ENCODE assay signal across 9 cellular contexts in the genomic region with DNA sequence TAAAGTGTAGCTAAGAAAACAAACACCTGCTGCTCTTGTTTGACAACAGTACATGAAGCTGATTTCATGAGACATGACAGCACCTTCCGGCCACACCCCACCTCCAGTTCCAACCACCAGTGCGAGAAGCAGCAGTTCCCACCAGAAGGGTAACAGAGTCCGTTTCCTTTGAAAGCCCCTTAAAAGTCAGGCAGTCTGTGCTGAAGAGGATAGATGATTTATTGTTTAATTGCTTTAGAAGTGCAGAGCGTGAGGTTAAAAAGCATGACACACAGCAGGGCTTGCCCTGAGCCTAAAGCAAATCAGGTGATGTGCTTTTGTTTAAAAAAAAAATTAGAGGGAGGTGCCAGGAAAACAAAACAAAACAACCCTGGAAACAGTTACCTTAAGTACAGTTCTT.
A peak's percentile ranks its signal among the peaks of the same experiment; 100 is the strongest.
DNase-seq lines count a peak whose midpoint lies in the region; ATAC-seq, FAIRE-seq and TF ChIP-seq lines count a peak whose summit lies in the region.
"Had no signal": no experiment of that assay in that cellular context is flagged by ENCODE, and none has a peak within 500 bp of the region (broad histone marks: within the 10 kb centered on the region; RNA-seq: fewer than 3 reads in every experiment).

No MANE protein-coding gene starts in this region.

- peak overlapping the region; percentile 76 for H3K27ac Mint-ChIP-seq in activated CD4-positive, alpha-beta memory T cell treated with anti-CD3 and anti-CD28 coated beads, Interleukin-2, amount 10 ng/mL, durations not matched to agents 7 days and 5 days
- peak overlapping the region; percentile 87 to 99 (median 97) for H3K27ac Mint-ChIP-seq in naive thymus-derived CD8-positive, alpha-beta T cell

- H3K4me3 ChIP-seq in DOHH2 (ENCODE audit: low read length) (no peak overlapping the region), foreskin fibroblast (ENCODE audit: low read depth in 1 of 2, low read length in 2 of 2) (no peak overlapping the region)

- H3K4me2 ChIP-seq in DOHH2 (ENCODE audit: low read length) = peak overlapping the region; percentile 24

- no peaks in the 10 kb centered on the region for H4K20me1 ChIP-seq in DOHH2 (ENCODE audit: control insufficient read depth, insufficient read depth, low read depth, low read length)

- peak overlapping the region; percentile 7 for H3K4me3 Mint-ChIP-seq in activated CD4-positive, alpha-beta memory T cell treated with anti-CD3 and anti-CD28 coated beads, Interleukin-2, amount 10 ng/mL, durations not matched to agents 7 days and 5 days
- peak overlapping the region; percentile 51 to 83 (median 72) for H3K4me3 Mint-ChIP-seq in naive thymus-derived CD8-positive, alpha-beta T cell

- H3K36me3 ChIP-seq in DOHH2 (ENCODE audit: control insufficient read depth, low read length) = peaks cover 12% of the 10 kb centered on the region

- H3K9me3 Mint-ChIP-seq in activated CD4-positive, alpha-beta memory T cell treated with anti-CD3 and anti-CD28 coated beads, Interleukin-2, amount 10 ng/mL, durations not matched to agents 7 days and 5 days = no peaks in the 10 kb centered on the region
- H3K9me3 Mint-ChIP-seq in naive thymus-derived CD8-positive, alpha-beta T cell = no peaks in the 10 kb centered on the region

- ATAC-seq in naive thymus-derived CD8-positive, alpha-beta T cell = peak; percentile 84 to 90
- no peak for ATAC-seq in GM21423 (IDR thresholded peaks at IDR 0.05; ENCODE audit: unreplicated experiment)
- ATAC-seq in HG02588 (IDR thresholded peaks at IDR 0.05; ENCODE audit: unreplicated experiment) = no peak
- ATAC-seq: right cardiac atrium had no signal

- CTCF ChIA-PET in activated CD4-positive, alpha-beta memory T cell treated with anti-CD3 and anti-CD28 coated beads, Interleukin-2, amount 10 ng/mL, durations not matched to agents 7 days and 5 days (lab: Charles Lee) = interaction anchor here (1.4 kb wide), 1 partner anchor 43 kb away, joined by 3 read pairs; no protein-coding TSS in a partner anchor

- peaks cover 46% of the 10 kb centered on the region for H3K4me1 ChIP-seq in DOHH2 (ENCODE audit: control insufficient read depth, low read length)

- no peaks in the 10 kb centered on the region for H3K27me3 ChIP-seq in DOHH2 (ENCODE audit: control insufficient read depth, low read length)

- H3K9me2 ChIP-seq in DOHH2 (replicated peaks; ENCODE audit: control insufficient read depth, low read length) = no peaks in the 10 kb centered on the region

- peak overlapping the region; percentile 67 for H3K27ac ChIP-seq in DOHH2 (ENCODE audit: low read depth, low read length)

- peaks cover 31% of the 10 kb centered on the region for H3K36me3 Mint-ChIP-seq in activated CD4-positive, alpha-beta memory T cell treated with anti-CD3 and anti-CD28 coated beads, Interleukin-2, amount 10 ng/mL, durations not matched to agents 7 days and 5 days (ENCODE audit: low read depth)
- H3K36me3 Mint-ChIP-seq in naive thymus-derived CD8-positive, alpha-beta T cell = peaks cover 5 to 94% (median 48%) of the 10 kb centered on the region in 3 donors

- FAIRE-seq in urothelium cell line (lab: Jason Lieb, UNC) = no peak

- no peaks in the 10 kb centered on the region for H3K9me3 ChIP-seq in DOHH2 (ENCODE audit: control insufficient read depth, insufficient read depth, low read length)

- H3K27me3 Mint-ChIP-seq in activated CD4-positive, alpha-beta memory T cell treated with anti-CD3 and anti-CD28 coated beads, Interleukin-2, amount 10 ng/mL, durations not matched to agents 7 days and 5 days = no peaks in the 10 kb centered on the region
- no peaks in the 10 kb centered on the region for H3K27me3 Mint-ChIP-seq in naive thymus-derived CD8-positive, alpha-beta T cell

- H3F3A ChIP-seq in DOHH2 (ENCODE audit: control insufficient read depth, insufficient read depth) = no peaks in the 10 kb centered on the region

- POLR2A ChIA-PET in activated CD4-positive, alpha-beta memory T cell treated with anti-CD3 and anti-CD28 coated beads, Interleukin-2, amount 10 ng/mL, durations not matched to agents 7 days and 5 days (lab: Charles Lee) = interaction anchor here (1.1 kb wide), 1 partner anchor 96 kb away, joined by 3 read pairs; a partner anchor contains a TSS
- POLR2A ChIA-PET in naive thymus-derived CD8-positive, alpha-beta T cell (lab: Charles Lee) = interaction anchor here (0.7 to 3.0 kb wide), 25 partner anchors 8 to 100 kb away, joined by 3 to 22 read pairs (median 4); a partner anchor contains a TSS

- DNase-seq in NCI-H128 (lab: John Stamatoyannopoulos, UW; ENCODE audit: unreplicated experiment) (peak; percentile 7), foreskin fibroblast (no peak), urothelium cell line (ENCODE audit: low spot score) (no peak)
- peak; percentile 64 for DNase-seq in activated CD4-positive, alpha-beta memory T cell treated with anti-CD3 and anti-CD28 coated beads, Interleukin-2, amount 10 ng/mL, durations not matched to agents 7 days and 5 days
- peak; percentile 63 to 93 (median 86) for DNase-seq in naive thymus-derived CD8-positive, alpha-beta T cell
- DNase-seq: right cardiac atrium had no signal

- TF ChIP-seq CTCF in DOHH2 (IDR thresholded peaks at IDR 0.05; ENCODE audit: low read depth, low read length, poor library complexity, severe bottlenecking) (no peak), foreskin fibroblast (IDR thresholded peaks at IDR 0.05; ENCODE audit: low read depth, low read length) (no peak)

- no peaks in the 10 kb centered on the region for H3K79me2 ChIP-seq in DOHH2 (ENCODE audit: control insufficient read depth, low read length)

- peaks cover 40% of the 10 kb centered on the region for H3K4me1 Mint-ChIP-seq in activated CD4-positive, alpha-beta memory T cell treated with anti-CD3 and anti-CD28 coated beads, Interleukin-2, amount 10 ng/mL, durations not matched to agents 7 days and 5 days
- peaks cover 37 to 86% (median 78%) of the 10 kb centered on the region in 4 donors for H3K4me1 Mint-ChIP-seq in naive thymus-derived CD8-positive, alpha-beta T cell

Comparison
In these comparisons a context has a peak if more than half of its experiments do, and no peak if none do; other contexts are left out.
1. DNase-seq: peak in NCI-H128 (single experiment), activated CD4-positive, alpha-beta memory T cell treated with anti-CD3 and anti-CD28 coated beads, Interleukin-2, amount 10 ng/mL, durations not matched to agents 7 days and 5 days (single experiment) and naive thymus-derived CD8-positive, alpha-beta T cell (10 of 10); none in foreskin fibroblast (0 of 2) and urothelium cell line (single experiment).
2. ATAC-seq: peak in naive thymus-derived CD8-positive, alpha-beta T cell (2 of 2); none in GM21423 (single experiment) and HG02588 (single experiment).